25 cellular contexts compared by ENCODE assay signal in genomic region chr18:408367-408766, GRCh38.
"Had no signal": no experiment of that assay in that cellular context is flagged by ENCODE, and none has a peak within 500 bp of the region (broad histone marks: within the 10 kb centered on the region; RNA-seq: fewer than 3 reads in every experiment).

No MANE protein-coding gene starts in this region.

- H3K27me3 ChIP-seq: ascending aorta, body of pancreas, Peyer's patch, SJSA1 had no signal

- H3K4me1 Mint-ChIP-seq: activated naive CD4-positive, alpha-beta T cell treated with anti-CD3 and anti-CD28 coated beads, Interleukin-2, amount 50 U/mL, for 24 hours; T-helper 17 cell; WTC11 had no signal

- ATAC-seq: activated CD8-positive, alpha-beta T cell treated with anti-CD3 and anti-CD28 coated beads, Interleukin-2, amount 10 ng/mL, durations not matched to agents 7 days and 5 days; body of pancreas; T-helper 17 cell; WTC11 had no signal

- H3K27ac ChIP-seq: ascending aorta, body of pancreas, Peyer's patch, RWPE1, SJSA1 had no signal

- H3K36me3 Mint-ChIP-seq: activated naive CD4-positive, alpha-beta T cell treated with anti-CD3 and anti-CD28 coated beads, Interleukin-2, amount 50 U/mL, for 24 hours had no signal

- H3K4me3 ChIP-seq: ascending aorta, body of pancreas, Peyer's patch, SJSA1 had no signal

- H3K4me3 Mint-ChIP-seq: activated CD8-positive, alpha-beta T cell treated with anti-CD3 and anti-CD28 coated beads, Interleukin-2, amount 10 ng/mL, durations not matched to agents 7 days and 5 days; activated naive CD4-positive, alpha-beta T cell treated with anti-CD3 and anti-CD28 coated beads, Interleukin-2, amount 50 U/mL, for 24 hours; T-helper 17 cell; WTC11 had no signal

- H3K36me3 ChIP-seq: ascending aorta, Peyer's patch had no signal

- H3K9me3 ChIP-seq: ascending aorta, body of pancreas had no signal

- DNase-seq: activated CD4-positive, alpha-beta T cell treated with anti-CD3 and anti-CD28 coated beads for 48 hours; activated CD4-positive, alpha-beta T cell treated with anti-CD3 and anti-CD28 coated beads, Interleukin-2, amount 50 U/mL, for 4 hours; activated CD4-positive, CD25-positive, alpha-beta regulatory T cell treated with anti-CD3 and anti-CD28 coated beads, Interleukin-2, amount 50 U/mL, for 72 hours; activated CD8-positive, alpha-beta memory T cell treated with anti-CD3 and anti-CD28 coated beads, Interleukin-2, amount 50 U/mL, for 48 hours; activated CD8-positive, alpha-beta T cell treated with anti-CD3 and anti-CD28 coated beads, Interleukin-2, amount 10 ng/mL, durations not matched to agents 7 days and 5 days; activated T-cell treated with anti-CD3 and anti-CD28 coated beads, Interleukin-2, amount 50 U/mL, for 1 hour; amniotic stem cell; body of pancreas; Kasumi-1; KBM-7; NCI-H1092; NCI-H1417 treated with DMSO at 0.1 percent for 48 hours; NCI-H1694; NCI-H2029; NCI-H345; NCI-H510A; Peyer's patch; SHP77; T-helper 17 cell; T-helper 9 cell had no signal

- H3K27ac Mint-ChIP-seq: activated CD8-positive, alpha-beta T cell treated with anti-CD3 and anti-CD28 coated beads, Interleukin-2, amount 10 ng/mL, durations not matched to agents 7 days and 5 days; activated naive CD4-positive, alpha-beta T cell treated with anti-CD3 and anti-CD28 coated beads, Interleukin-2, amount 50 U/mL, for 24 hours; T-helper 17 cell; WTC11 had no signal

- H3K4me1 ChIP-seq: ascending aorta, body of pancreas, Peyer's patch had no signal
